ENCODE assay signal across 17 cellular contexts in the genomic region with DNA sequence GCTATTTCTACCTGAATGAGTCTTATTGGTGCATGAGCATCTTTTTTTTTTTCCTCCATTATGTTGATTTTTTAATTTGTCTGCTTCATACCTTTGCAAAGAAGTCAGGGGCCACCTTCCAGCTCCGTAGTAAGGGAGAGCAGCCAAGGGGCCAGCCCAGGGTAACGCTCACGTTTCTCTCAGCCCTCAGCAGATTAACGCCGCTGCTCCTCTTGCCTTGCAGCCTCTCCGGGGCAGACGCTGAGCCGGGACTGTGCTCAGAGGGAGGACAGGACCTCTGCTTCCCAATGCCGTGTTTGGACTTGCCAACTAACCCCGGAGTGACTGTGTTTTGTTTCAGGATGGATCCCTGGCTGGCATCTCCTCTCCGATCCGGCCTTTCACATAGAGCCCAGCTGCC.
"Had no signal": no experiment of that assay in that cellular context is flagged by ENCODE, and none has a peak within 500 bp of the region (broad histone marks: within the 10 kb centered on the region; RNA-seq: fewer than 3 reads in every experiment).

No MANE protein-coding gene starts in this region.

- H3K9me3 ChIP-seq: colonic mucosa, left ventricle myocardium inferior, neutrophil, pancreas, testis had no signal

- H3K4me3 Mint-ChIP-seq: activated naive CD8-positive, alpha-beta T cell treated with anti-CD3 and anti-CD28 coated beads for 36 hours; memory B cell; stimulated activated effector memory CD8-positive, alpha-beta T cell treated with anti-CD3 and anti-CD28 coated beads, Interleukin-12 subunit alpha, Interleukin-12 subunit beta, amount 100 ng/mL, for 72 hours; type B pancreatic cell had no signal

- H3K27ac Mint-ChIP-seq: activated naive CD8-positive, alpha-beta T cell treated with anti-CD3 and anti-CD28 coated beads for 36 hours; memory B cell; type B pancreatic cell had no signal

- H3K9me3 Mint-ChIP-seq: activated naive CD8-positive, alpha-beta T cell treated with anti-CD3 and anti-CD28 coated beads for 36 hours; memory B cell; stimulated activated effector memory CD8-positive, alpha-beta T cell treated with anti-CD3 and anti-CD28 coated beads, Interleukin-12 subunit alpha, Interleukin-12 subunit beta, amount 100 ng/mL, for 72 hours; type B pancreatic cell had no signal

- H3K4me3 ChIP-seq: colonic mucosa, left ventricle myocardium inferior, pancreas, testis had no signal

- H3K36me3 ChIP-seq: colonic mucosa, left ventricle myocardium inferior, neutrophil, pancreas had no signal

- H3K27ac ChIP-seq: colonic mucosa, left ventricle myocardium inferior, neutrophil, pancreas, testis had no signal

- DNase-seq: activated gamma-delta T cell; activated naive CD8-positive, alpha-beta T cell treated with anti-CD3 and anti-CD28 coated beads for 36 hours; amniotic stem cell; colonic mucosa; erythroblast; head of caudate nucleus; left ventricle myocardium inferior; stimulated activated CD4-positive, alpha-beta T cell treated with anti-CD3 and anti-CD28 coated beads, Interleukin-4, amount 100 ng/mL, for 24 hours; T-helper 1 cell; T-helper 9 cell; testis had no signal

- H3K36me3 Mint-ChIP-seq: activated naive CD8-positive, alpha-beta T cell treated with anti-CD3 and anti-CD28 coated beads for 36 hours; memory B cell; stimulated activated effector memory CD8-positive, alpha-beta T cell treated with anti-CD3 and anti-CD28 coated beads, Interleukin-12 subunit alpha, Interleukin-12 subunit beta, amount 100 ng/mL, for 72 hours; type B pancreatic cell had no signal

- H3K4me1 ChIP-seq: colonic mucosa, left ventricle myocardium inferior, pancreas, testis had no signal

- H3K27me3 ChIP-seq: colonic mucosa, pancreas, testis had no signal

- H3K27me3 Mint-ChIP-seq: activated naive CD8-positive, alpha-beta T cell treated with anti-CD3 and anti-CD28 coated beads for 36 hours; memory B cell; type B pancreatic cell had no signal

- ATAC-seq: sciatic nerve; stimulated activated effector memory CD8-positive, alpha-beta T cell treated with anti-CD3 and anti-CD28 coated beads, Interleukin-12 subunit alpha, Interleukin-12 subunit beta, amount 100 ng/mL, for 72 hours had no signal
